7 cellular contexts compared by ENCODE assay signal in genomic region chr4:7042697-7043464, GRCh38.
DNase-seq lines count a peak whose midpoint lies in the region; ATAC-seq and TF ChIP-seq lines count a peak whose summit lies in the region.

A gene with protein sequence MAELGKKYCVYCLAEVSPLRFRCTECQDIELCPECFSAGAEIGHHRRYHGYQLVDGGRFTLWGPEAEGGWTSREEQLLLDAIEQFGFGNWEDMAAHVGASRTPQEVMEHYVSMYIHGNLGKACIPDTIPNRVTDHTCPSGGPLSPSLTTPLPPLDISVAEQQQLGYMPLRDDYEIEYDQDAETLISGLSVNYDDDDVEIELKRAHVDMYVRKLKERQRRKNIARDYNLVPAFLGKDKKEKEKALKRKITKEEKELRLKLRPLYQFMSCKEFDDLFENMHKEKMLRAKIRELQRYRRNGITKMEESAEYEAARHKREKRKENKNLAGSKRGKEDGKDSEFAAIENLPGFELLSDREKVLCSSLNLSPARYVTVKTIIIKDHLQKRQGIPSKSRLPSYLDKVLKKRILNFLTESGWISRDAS (plus strand): TSS chr4:7043372. CDS start chr4:7043580, 208 bp downstream.

- peak; percentile 98 for DNase-seq in NCI-H2081 (lab: John Stamatoyannopoulos, UW)
- peak; percentile 97 for DNase-seq in T1000 (lab: John Stamatoyannopoulos, UW)
- DNase-seq in astrocyte of the spinal cord (ENCODE audit: low read depth, low spot score): peak; percentile 99
- peak; percentile 64 to 98 (median 95) for DNase-seq in hypothalamus (lab: John Stamatoyannopoulos, UW)
- DNase-seq in retinal pigment epithelial cell (ENCODE audit: low read depth): peak; percentile 89

- TF ChIP-seq CTCF in astrocyte of the spinal cord (IDR thresholded peaks at IDR 0.05; ENCODE audit: low read depth, low read length) (peak; percentile 19), retinal pigment epithelial cell (conservative IDR thresholded peaks at IDR 0.05; ENCODE audit: low read depth, low read length) (no peak)

- in situ Hi-C loops in astrocyte of the spinal cord (cut with HindIII; ENCODE audit: low sequenced_read_pairs): no loop called here

- ATAC-seq in GM18511 (IDR thresholded peaks at IDR 0.05; ENCODE audit: unreplicated experiment) (peak; percentile 77), HG03039 (IDR thresholded peaks at IDR 0.05; ENCODE audit: unreplicated experiment) (peak; percentile 82)

- H3K4me3 ChIP-seq in astrocyte of the spinal cord (ENCODE audit: low read depth, low read length) (peak within 1 kb of the TSS; percentile 83), retinal pigment epithelial cell (ENCODE audit: low read length) (peak within 1 kb of the TSS; percentile 72)

Comparison
In these comparisons a context has a peak if more than half of its experiments do, and no peak if none do; other contexts are left out.
1. Peak in every context shown above with its lines: DNase-seq, ATAC-seq and H3K4me3 ChIP-seq.